Comparison of ENCODE assay signal across 21 cellular contexts in genomic region chr1:1670866-1671265, GRCh38. TPM values are rescaled to one million over a fixed set of nuclear protein-coding genes. Genes with fewer than 3 reads are reported as not detected.
DNase-seq lines count a peak whose midpoint lies in the region; ATAC-seq, FAIRE-seq and TF ChIP-seq lines count a peak whose summit lies in the region.
"Had no signal": no experiment of that assay in that cellular context is flagged by ENCODE, and none has a peak within 500 bp of the region (broad histone marks: within the 10 kb centered on the region; RNA-seq: fewer than 3 reads in every experiment).

No MANE protein-coding gene starts in this region.

- H3F3A ChIP-seq in PC-9 (ENCODE audit: insufficient read depth, low read depth) (no peaks in the 10 kb centered on the region), GM23338 (replicated peaks; ENCODE audit: low read depth) (0 out of 2 replicates have a peak, but pooled peaks cover 6% of the 10 kb centered on the region)

- H3K4me1 ChIP-seq in kidney (ENCODE audit: control insufficient read depth in 1 of 2, insufficient read depth in 1 of 2, low read depth in 1 of 2, low read length in 2 of 2), result no peaks in the 10 kb centered on the region
- H3K4me1 ChIP-seq in spleen, result peaks cover 0 to 17% (median 0%) of the 10 kb centered on the region in 6 donors
- no peaks in the 10 kb centered on the region for H3K4me1 ChIP-seq in PC-9 (replicated peaks; ENCODE audit: insufficient read depth)
- H3K4me1 ChIP-seq in GM23338 (ENCODE audit: insufficient read depth), result no peaks in the 10 kb centered on the region
- H3K4me1 ChIP-seq: HAP-1, Peyer's patch had no signal

- no peaks in the 10 kb centered on the region for H3K9me3 ChIP-seq in kidney (ENCODE audit: control insufficient read depth in 1 of 2, low read length in 2 of 2)
- no peaks in the 10 kb centered on the region for H3K9me3 ChIP-seq in spleen
- H3K9me3 ChIP-seq in PC-9 (ENCODE audit: insufficient read depth, low read depth), result no peaks in the 10 kb centered on the region
- H3K9me3 ChIP-seq: HAP-1, Peyer's patch had no signal

- no peak overlapping the region for H3K4me3 ChIP-seq in LNCaP clone FGC (ENCODE audit: low read depth, low read length)
- no peak overlapping the region for H3K4me3 ChIP-seq in kidney (ENCODE audit: low read length in 2 of 2)
- H3K4me3 ChIP-seq in spleen, result no peak overlapping the region
- no peak overlapping the region for H3K4me3 ChIP-seq in PC-9
- no peak overlapping the region for H3K4me3 ChIP-seq in GM23338
- H3K4me3 ChIP-seq: HAP-1, Peyer's patch had no signal

- no peak for TF ChIP-seq POLR2A in spleen (IDR thresholded peaks at IDR 0.05)

- POLR2A ChIA-PET in PC-9 (lab: Charles Lee; ENCODE audit: unreplicated experiment) (no interaction called here), WTC11 (lab: Charles Lee) (no interaction called here)

- H3K4me1 Mint-ChIP-seq in activated naive CD4-positive, alpha-beta T cell treated with anti-CD3 and anti-CD28 coated beads, Interleukin-2, amount 10 ng/mL, durations not matched to agents 7 days and 5 days, result peaks cover 3% of the 10 kb centered on the region
- H3K4me1 Mint-ChIP-seq in GM23338 (no peaks in the 10 kb centered on the region), WTC11 (no peaks in the 10 kb centered on the region)

- DNase-seq in activated naive CD4-positive, alpha-beta T cell treated with anti-CD3 and anti-CD28 coated beads, Interleukin-2, amount 10 ng/mL, durations not matched to agents 7 days and 5 days, result no peak
- no peak for DNase-seq in activated naive CD4-positive, alpha-beta T cell treated with Interleukin-2 at 50 U/mL for 16 hours
- peak; percentile 28 for DNase-seq in LNCaP clone FGC (ENCODE audit: low read depth)
- DNase-seq in kidney, result peak; percentile 73
- DNase-seq in spleen, result peak; percentile 54
- DNase-seq in PC-9, result no peak
- no peak for DNase-seq in GM23338 (ENCODE audit: low spot score)
- DNase-seq in WTC11 (ENCODE audit: low spot score), result no peak
- DNase-seq: COR-L47, DMS53, KBM-7, NCI-H1092, NCI-H1694, NCI-H748 treated with DMSO at 0.1 percent for 48 hours, SHP77 had no signal

- H3K27ac Mint-ChIP-seq in activated naive CD4-positive, alpha-beta T cell treated with anti-CD3 and anti-CD28 coated beads, Interleukin-2, amount 10 ng/mL, durations not matched to agents 7 days and 5 days, result peak overlapping the region; percentile 42
- H3K27ac Mint-ChIP-seq in GM23338, result no peak overlapping the region
- no peak overlapping the region for H3K27ac Mint-ChIP-seq in WTC11

- intact Hi-C loops in kidney (cut with DNase I), result no loop called here
- intact Hi-C loops in spleen (cut with DNase I; ENCODE audit: low total_unique reads), result no loop called here
- intact Hi-C loops in PC-9 (cut with micrococcal nuclease; ENCODE audit: unreplicated experiment), result no loop called here

- no peak for FAIRE-seq in kidney (lab: Jason Lieb, UNC)
- FAIRE-seq: GM18507 had no signal

- no peaks in the 10 kb centered on the region for H3K9me3 Mint-ChIP-seq in activated naive CD4-positive, alpha-beta T cell treated with anti-CD3 and anti-CD28 coated beads, Interleukin-2, amount 10 ng/mL, durations not matched to agents 7 days and 5 days
- H3K9me3 Mint-ChIP-seq in GM23338, result no peaks in the 10 kb centered on the region
- no peaks in the 10 kb centered on the region for H3K9me3 Mint-ChIP-seq in WTC11

- H2AFZ ChIP-seq in PC-9 (no peak overlapping the region), GM23338 (no peak overlapping the region)

- no peak overlapping the region for H3K27ac ChIP-seq in kidney (ENCODE audit: low read depth in 2 of 2, low read length in 2 of 2)
- H3K27ac ChIP-seq in spleen, result no peak overlapping the region
- H3K27ac ChIP-seq in PC-9, result no peak overlapping the region
- no peak overlapping the region for H3K27ac ChIP-seq in GM23338 (ENCODE audit: low read depth)
- H3K27ac ChIP-seq: C4-2B, Peyer's patch had no signal

- TF ChIP-seq CTCF in LNCaP clone FGC (IDR thresholded peaks at IDR 0.05; ENCODE audit: control insufficient read depth, extremely low read depth, insufficient read depth), result no peak
- TF ChIP-seq CTCF in kidney (IDR thresholded peaks at IDR 0.05; ENCODE audit: borderline replicate concordance, extremely low read depth, insufficient read depth), result no peak
- no peak for TF ChIP-seq CTCF in spleen (IDR thresholded peaks at IDR 0.05 in 8 of 11, conservative IDR thresholded peaks at IDR 0.05 in 3 of 11)
- TF ChIP-seq CTCF in PC-9 (conservative IDR thresholded peaks at IDR 0.05), result no peak
- TF ChIP-seq CTCF in GM23338 (conservative IDR thresholded peaks at IDR 0.05; ENCODE audit: low read depth in 2 of 2), result no peak
- TF ChIP-seq CTCF in WTC11 (IDR thresholded peaks at IDR 0.05), result no peak

- CTCF ChIA-PET in activated naive CD4-positive, alpha-beta T cell treated with anti-CD3 and anti-CD28 coated beads, Interleukin-2, amount 10 ng/mL, durations not matched to agents 7 days and 5 days (lab: Charles Lee), result no interaction called here
- CTCF ChIA-PET in PC-9 (lab: Charles Lee) (no interaction called here), WTC11 (lab: Charles Lee) (no interaction called here)

- H4K20me1 ChIP-seq in PC-9 (ENCODE audit: insufficient read depth) (no peaks in the 10 kb centered on the region), GM23338 (replicated peaks; ENCODE audit: insufficient read depth) (no peaks in the 10 kb centered on the region; the same call in 1 of the 2 replicates)

- H3K4me2 ChIP-seq in PC-9 (no peak overlapping the region), GM23338 (no peak overlapping the region)

- H3K9ac ChIP-seq in kidney (ENCODE audit: low read length in 2 of 2), result no peak overlapping the region

- H3K4me3 Mint-ChIP-seq in activated naive CD4-positive, alpha-beta T cell treated with anti-CD3 and anti-CD28 coated beads, Interleukin-2, amount 10 ng/mL, durations not matched to agents 7 days and 5 days, result no peak overlapping the region
- H3K4me3 Mint-ChIP-seq in GM23338, result no peak overlapping the region
- H3K4me3 Mint-ChIP-seq in WTC11, result no peak overlapping the region

- WGBS in spleen, 5 donors, result 91 to 97% (median 93%) methylated on average over 23 to 24 of the region's 24 CpGs

- H3K36me3 ChIP-seq in kidney (ENCODE audit: control insufficient read depth in 1 of 2, insufficient read depth in 2 of 2, low read length in 2 of 2) (peaks cover 2 to 18% of the 10 kb centered on the region in 2 donors), spleen (peaks cover 0 to 86% (median 50%) of the 10 kb centered on the region in 6 donors), PC-9 (ENCODE audit: low read depth) (peaks cover 8% of the 10 kb centered on the region), GM23338 (ENCODE audit: insufficient read depth) (no peaks in the 10 kb centered on the region)

- no peaks in the 10 kb centered on the region for H3K27me3 ChIP-seq in spleen (replicated peaks in 1 of 7)
- no peaks in the 10 kb centered on the region for H3K27me3 ChIP-seq in PC-9 (ENCODE audit: insufficient read depth, low read depth)
- no peaks in the 10 kb centered on the region for H3K27me3 ChIP-seq in GM23338 (ENCODE audit: insufficient read depth)
- H3K27me3 ChIP-seq: Peyer's patch had no signal

- H3K79me2 ChIP-seq in PC-9 (ENCODE audit: low read depth) (no peaks in the 10 kb centered on the region), GM23338 (replicated peaks; ENCODE audit: insufficient read depth) (no peaks in the 10 kb centered on the region)

- no peaks in the 10 kb centered on the region for H3K27me3 Mint-ChIP-seq in activated naive CD4-positive, alpha-beta T cell treated with anti-CD3 and anti-CD28 coated beads, Interleukin-2, amount 10 ng/mL, durations not matched to agents 7 days and 5 days
- peaks cover 7% of the 10 kb centered on the region for H3K27me3 Mint-ChIP-seq in GM23338 (ENCODE audit: insufficient read depth, low read depth, poor library complexity)
- H3K27me3 Mint-ChIP-seq in WTC11 (ENCODE audit: low read depth), result no peaks in the 10 kb centered on the region

- ATAC-seq in GM23338 (no peak), WTC11 (no peak)

- H3K9me2 ChIP-seq in PC-9 (ENCODE audit: insufficient read depth) (no peaks in the 10 kb centered on the region), GM23338 (ENCODE audit: insufficient read depth) (no peaks in the 10 kb centered on the region)

- H3K36me3 Mint-ChIP-seq in activated naive CD4-positive, alpha-beta T cell treated with anti-CD3 and anti-CD28 coated beads, Interleukin-2, amount 10 ng/mL, durations not matched to agents 7 days and 5 days, result peaks cover 20% of the 10 kb centered on the region
- peaks cover 44% of the 10 kb centered on the region for H3K36me3 Mint-ChIP-seq in GM23338 (ENCODE audit: low read depth)
- peaks cover 35% of the 10 kb centered on the region for H3K36me3 Mint-ChIP-seq in WTC11

- no TSS peak for BruUV-seq in PC-9 (replicated peaks; lab: Mats Ljungman, UMichigan)

RNA-seq across cellular contexts. Expression of gene CDK11B, which starts 12.1 kb away (rescaled TPM):
- 24.0 TPM for total RNA-seq in kidney
- polyA plus RNA-seq in kidney (ENCODE audit: insufficient read depth, low read depth, low replicate concordance), result 13.9 TPM
- total RNA-seq in spleen, result 10 to 100 TPM; 19.4 to 34.1 (median 27.9) TPM
- polyA plus RNA-seq in spleen, result 10 to 100 TPM; 20.0 to 38.2 (median 31.2) TPM
- 21.2 and 22.5 TPM in 2 replicates for total RNA-seq in PC-9 (2021)
- 19.8 and 22.4 TPM in 2 replicates for total RNA-seq in GM23338 (2014; rRNA removed; shearing (Covaris generic))
- polyA plus RNA-seq in GM23338 (2016; fragmentation: Nextera tagmentation; extraction: Ambion mirVana), result 76.7 and 82.1 TPM in 2 replicates
- 39.5 to 41.2 TPM (median 40.7 TPM) in 3 replicates for total RNA-seq in WTC11 (2021)

RNA-seq across cellular contexts. Expression of gene SLC35E2B, which starts 21.7 kb away (rescaled TPM):
- total RNA-seq in kidney (50.2 TPM), spleen (100 to 1,000 TPM in 1 of 7 donors, 10 to 100 TPM in 6; 48.3 to 105 (median 63.1) TPM), PC-9 (2021) (55.4 and 63.7 TPM in 2 replicates), WTC11 (2021) (51.3 to 51.6 TPM (median 51.6 TPM) in 3 replicates)
- polyA plus RNA-seq in kidney (ENCODE audit: insufficient read depth, low read depth, low replicate concordance) (11.3 TPM), spleen (10 to 100 TPM; 18.3 to 26.7 (median 21.9) TPM), GM23338 (2016; fragmentation: Nextera tagmentation; extraction: Ambion mirVana) (16.8 and 17.6 TPM in 2 replicates)
- 53.4 and 63.0 TPM in 2 replicates for total RNA-seq in GM23338 (2014; rRNA removed; shearing (Covaris generic))

RNA-seq across cellular contexts. Expression of gene MMP23B, which starts 38.9 kb away (rescaled TPM):
- 7.1 TPM for total RNA-seq in kidney
- polyA plus RNA-seq in kidney (ENCODE audit: insufficient read depth, low read depth, low replicate concordance), result 4.0 TPM
- total RNA-seq in spleen, result 1 to 10 TPM; 1.4 to 7.3 (median 5.8) TPM
- 1 to 10 TPM; 4.2 to 9.3 (median 6.3) TPM for polyA plus RNA-seq in spleen
- total RNA-seq in PC-9 (2021), result 4.6 and 4.9 TPM in 2 replicates
- 12.5 and 15.8 TPM in 2 replicates for total RNA-seq in GM23338 (2014; rRNA removed; shearing (Covaris generic))
- polyA plus RNA-seq in GM23338 (2016; fragmentation: Nextera tagmentation; extraction: Ambion mirVana), result 15.0 and 16.2 TPM in 2 replicates
- 20.0 to 28.1 TPM (median 27.1 TPM) in 3 replicates for total RNA-seq in WTC11 (2021)
- total RNA-seq: A172, M059J had no signal

RNA-seq across cellular contexts. Expression of gene CDK11A, which starts 53.3 kb away (rescaled TPM):
- total RNA-seq in kidney, result 37.3 TPM
- polyA plus RNA-seq in kidney (ENCODE audit: insufficient read depth, low read depth, low replicate concordance), result 21.5 TPM
- 100 to 1,000 TPM in 1 of 7 donors, 10 to 100 TPM in 6; 54.2 to 101 (median 77.1) TPM for total RNA-seq in spleen
- 100 to 1,000 TPM in 1 of 3 donors, 10 to 100 TPM in 2; 29.3 to 123 (median 70.1) TPM for polyA plus RNA-seq in spleen
- 36.2 and 42.2 TPM in 2 replicates for total RNA-seq in PC-9 (2021)
- total RNA-seq in GM23338 (2014; rRNA removed; shearing (Covaris generic)), result 19.6 and 22.8 TPM in 2 replicates
- polyA plus RNA-seq in GM23338 (2016; fragmentation: Nextera tagmentation; extraction: Ambion mirVana), result 72.6 and 76.1 TPM in 2 replicates
- total RNA-seq in WTC11 (2021), result 47.8 to 54.7 TPM (median 52.0 TPM) in 3 replicates

RNA-seq across cellular contexts. Expression of gene MIB2, which starts 55.6 kb away (rescaled TPM):
- total RNA-seq in kidney, result 61.6 TPM
- polyA plus RNA-seq in kidney (ENCODE audit: insufficient read depth, low read depth, low replicate concordance), result 35.6 TPM
- total RNA-seq in spleen, result 10 to 100 TPM; 46.2 to 76.5 (median 72.0) TPM
- 100 to 1,000 TPM in 1 of 3 donors, 10 to 100 TPM in 2; 49.6 to 165 (median 74.1) TPM for polyA plus RNA-seq in spleen
- total RNA-seq in PC-9 (2021), result 75.0 and 92.8 TPM in 2 replicates
- 57.3 and 82.6 TPM in 2 replicates for total RNA-seq in GM23338 (2014; rRNA removed; shearing (Covaris generic))
- polyA plus RNA-seq in GM23338 (2016; fragmentation: Nextera tagmentation; extraction: Ambion mirVana), result 104 and 120 TPM in 2 replicates
- total RNA-seq in WTC11 (2021), result 90.6 to 120 TPM (median 113 TPM) in 3 replicates

Comparison
In these comparisons a context has a peak if more than half of its experiments do, and no peak if none do; other contexts are left out.
1. DNase-seq: peak in LNCaP clone FGC (single experiment), kidney (single experiment) and spleen (single experiment); none in activated naive CD4-positive, alpha-beta T cell treated with anti-CD3 and anti-CD28 coated beads, Interleukin-2, amount 10 ng/mL, durations not matched to agents 7 days and 5 days (single experiment), activated naive CD4-positive, alpha-beta T cell treated with Interleukin-2 at 50 U/mL for 16 hours (single experiment), PC-9 (0 of 2), GM23338 (single experiment) and WTC11 (single experiment).